In the genomic region with DNA sequence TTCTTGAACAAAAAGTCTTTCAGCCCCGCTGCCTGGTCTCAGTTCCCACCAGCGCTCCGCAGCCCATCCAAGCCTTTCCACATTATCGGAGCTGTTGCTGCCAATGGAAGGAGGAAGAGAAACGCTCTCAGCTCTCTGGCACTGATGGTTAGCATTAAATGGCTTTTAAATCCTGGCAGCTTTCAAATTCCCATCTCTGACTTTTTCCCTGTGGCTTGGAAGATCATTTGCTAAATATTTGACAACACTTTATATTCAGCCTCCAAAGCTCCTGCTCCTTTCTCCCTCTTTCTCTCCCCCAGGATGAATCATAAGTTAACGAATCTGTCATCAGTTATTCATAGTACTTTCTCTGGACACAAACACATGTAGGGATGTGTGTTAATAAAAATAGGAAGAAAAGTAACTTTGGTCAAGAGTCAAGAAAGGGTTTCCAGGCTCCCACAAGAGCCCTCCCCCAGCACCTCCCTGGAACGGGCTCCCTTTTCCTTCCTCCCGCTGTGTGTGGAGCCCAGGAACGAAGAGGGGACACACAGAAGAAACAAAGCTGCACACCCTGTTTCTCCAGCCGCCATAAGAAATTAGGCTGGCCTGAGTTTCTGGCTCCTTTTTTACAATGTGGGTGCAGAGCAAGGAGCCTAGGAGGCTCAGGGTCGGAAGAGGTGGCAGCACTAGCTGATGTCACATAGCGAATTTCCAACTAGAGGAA, we compare ENCODE assay signal across 1 cellular context.
TF ChIP-seq lines count a peak whose summit lies in the region.

No MANE protein-coding gene starts in this region.

TF ChIP-seq in IMR-90, 13 proteins besides CTCF, POLR2A, EP300 and RAD21 (continued from another document):
- TF ChIP-seq CEBPB (IDR thresholded peaks at IDR 0.05; ENCODE audit: low read depth, low read length) = no peak
- no peak for TF ChIP-seq BHLHE40 (IDR thresholded peaks at IDR 0.05; ENCODE audit: low read depth, low read length)
- TF ChIP-seq CHD1 (IDR thresholded peaks at IDR 0.05; ENCODE audit: low read depth, low read length) = no peak
- no peak for TF ChIP-seq NFE2L2 (IDR thresholded peaks at IDR 0.05; ENCODE audit: low read depth, low read length)
- no peak for TF ChIP-seq MXI1 (IDR thresholded peaks at IDR 0.05; ENCODE audit: borderline replicate concordance, low read depth, low read length)
